20 cellular contexts compared by ENCODE assay signal in genomic region chr11:86228967-86229330, GRCh38. TPM values are rescaled to one million over a fixed set of nuclear protein-coding genes. Genes with fewer than 3 reads are reported as not detected.
DNase-seq lines count a peak whose midpoint lies in the region; ATAC-seq, FAIRE-seq and TF ChIP-seq lines count a peak whose summit lies in the region.
"Had no signal": no experiment of that assay in that cellular context is flagged by ENCODE, and none has a peak within 500 bp of the region (broad histone marks: within the 10 kb centered on the region; RNA-seq: fewer than 3 reads in every experiment).

No MANE protein-coding gene starts in this region.

- no peak for TF ChIP-seq CTCF in epithelial cell of esophagus (IDR thresholded peaks at IDR 0.05; ENCODE audit: insufficient read depth, low read depth, low read length, missing control alignments)
- no peak for TF ChIP-seq CTCF in type B pancreatic cell (conservative IDR thresholded peaks at IDR 0.05)

- TF ChIP-seq EP300 in Ishikawa (IDR thresholded peaks at IDR 0.05; ENCODE audit: borderline replicate concordance) = no peak

- FAIRE-seq in GM12892 (lab: Jason Lieb, UNC) = no peak

- H3K36me3 Mint-ChIP-seq in type B pancreatic cell = no peaks in the 10 kb centered on the region
- H3K36me3 Mint-ChIP-seq: mesothelial cell of epicardium had no signal

- no peak for TF ChIP-seq POLR2A in GM12892 (IDR thresholded peaks at IDR 0.05; ENCODE audit: low read depth, low read length)

- DNase-seq in stimulated activated CD4-positive, alpha-beta T cell treated with anti-CD3 and anti-CD28 coated beads, Interleukin-12 subunit alpha, Interleukin-12 subunit beta, amount 100 ng/mL, for 4 hours = peak; percentile 44
- DNase-seq in stimulated activated CD4-positive, alpha-beta T cell treated with anti-CD3 and anti-CD28 coated beads, Interleukin-2, amount 100 ng/mL, for 48 hours = no peak
- DNase-seq in epithelial cell of esophagus (ENCODE audit: low read depth) (peak; percentile 21), type B pancreatic cell (ENCODE audit: extremely low spot score, unreplicated experiment) (no peak), SKM-1 (lab: John Stamatoyannopoulos, UW; ENCODE audit: unreplicated experiment) (no peak), GM12892 (ENCODE audit: insufficient read length) (no peak)
- DNase-seq: BE2C, DMS79 treated with DMSO at 0.1 percent for 48 hours, KG1, NCI-H1694, NCI-H510A treated with DMSO at 0.1 percent for 48 hours, occipital lobe had no signal

- H3K9me3 Mint-ChIP-seq in type B pancreatic cell = peaks cover 5% of the 10 kb centered on the region

- peak overlapping the region; percentile 32 for H3K4me3 Mint-ChIP-seq in type B pancreatic cell
- H3K4me3 Mint-ChIP-seq: mesothelial cell of epicardium had no signal

- peak overlapping the region; percentile 98 for H3K27ac Mint-ChIP-seq in type B pancreatic cell
- H3K27ac Mint-ChIP-seq: mesothelial cell of epicardium had no signal

- no peak overlapping the region for H3K4me3 ChIP-seq in epithelial cell of esophagus (ENCODE audit: low read length)
- H3K4me3 ChIP-seq: coronary artery, skin epidermis, vagina had no signal

- ATAC-seq in HG03025 (IDR thresholded peaks at IDR 0.05; ENCODE audit: low FRiP score, unreplicated experiment) = no peak
- ATAC-seq: esophagus mucosa, Panc1 had no signal

- H3K4me1 Mint-ChIP-seq in type B pancreatic cell (ENCODE audit: unreplicated experiment) = peaks cover 6% of the 10 kb centered on the region
- H3K4me1 Mint-ChIP-seq: mesothelial cell of epicardium had no signal

- no peak for TF ChIP-seq RAD21 in Ishikawa (IDR thresholded peaks at IDR 0.05; ENCODE audit: low read depth)

- no peaks in the 10 kb centered on the region for H3K27me3 Mint-ChIP-seq in type B pancreatic cell

TF ChIP-seq in Ishikawa, 13 proteins besides CTCF, POLR2A, EP300 and RAD21:
- TF ChIP-seq ZBTB7A (IDR thresholded peaks at IDR 0.05; ENCODE audit: low read depth) = no peak
- TF ChIP-seq MAX (IDR thresholded peaks at IDR 0.05) = peak; percentile 32; the same call in 1 of the 2 replicates

RNA-seq across cellular contexts. Expression of gene EED, which starts 15.6 kb away (rescaled TPM):
- 35.3 and 44.7 TPM in 2 replicates for total RNA-seq in type B pancreatic cell (ENCODE audit: low replicate concordance)
- polyA plus RNA-seq in GM12892 (2012; ENCODE audit: missing spikeins) = 66.7 TPM

Comparison
In these comparisons a context has a peak if more than half of its experiments do, and no peak if none do; other contexts are left out.
1. DNase-seq: peak in stimulated activated CD4-positive, alpha-beta T cell treated with anti-CD3 and anti-CD28 coated beads, Interleukin-12 subunit alpha, Interleukin-12 subunit beta, amount 100 ng/mL, for 4 hours (single experiment) and epithelial cell of esophagus (single experiment); none in stimulated activated CD4-positive, alpha-beta T cell treated with anti-CD3 and anti-CD28 coated beads, Interleukin-2, amount 100 ng/mL, for 48 hours (0 of 2), type B pancreatic cell (single experiment), SKM-1 (single experiment) and GM12892 (single experiment).